ENCODE assay signal across 13 cellular contexts in genomic region chr2:197296861-197297260, GRCh38. TPM values are rescaled to one million over a fixed set of nuclear protein-coding genes. Genes with fewer than 3 reads are reported as not detected.
DNase-seq lines count a peak whose midpoint lies in the region; ATAC-seq and TF ChIP-seq lines count a peak whose summit lies in the region.
"Had no signal": no experiment of that assay in that cellular context is flagged by ENCODE, and none has a peak within 500 bp of the region (broad histone marks: within the 10 kb centered on the region; RNA-seq: fewer than 3 reads in every experiment).

No MANE protein-coding gene starts in this region.

- H3K27me3 ChIP-seq in OCI-LY1 (ENCODE audit: insufficient read depth, low read length), result no peaks in the 10 kb centered on the region
- H3K27me3 ChIP-seq in suprapubic skin, result no peaks in the 10 kb centered on the region
- H3K27me3 ChIP-seq in right cardiac atrium (ENCODE audit: control insufficient read depth, insufficient read depth), result no peaks in the 10 kb centered on the region
- H3K27me3 ChIP-seq: right lobe of liver, tibial artery had no signal

- H3K4me1 Mint-ChIP-seq in activated CD8-positive, alpha-beta memory T cell treated with anti-CD3 and anti-CD28 coated beads, Interleukin-2, amount 10 ng/mL, durations not matched to agents 7 days and 5 days, result peaks cover 97% of the 10 kb centered on the region
- H3K4me1 Mint-ChIP-seq in activated naive CD8-positive, alpha-beta T cell treated with anti-CD3 and anti-CD28 coated beads, Interleukin-2, amount 50 U/mL, for 24 hours, result peaks cover 100% of the 10 kb centered on the region
- H3K4me1 Mint-ChIP-seq in stimulated activated naive CD8-positive, alpha-beta T cell treated with anti-CD3 and anti-CD28 coated beads, Interleukin-15, amount 100 ng/mL, for 72 hours, result peaks cover 93% of the 10 kb centered on the region

- no peak overlapping the region for H2AFZ ChIP-seq in OCI-LY1 (ENCODE audit: low read length)

- H3K4me2 ChIP-seq in OCI-LY1 (ENCODE audit: low read length), result peak overlapping the region; percentile 49

- H3K36me3 ChIP-seq in OCI-LY1 (ENCODE audit: insufficient read depth, low read length), result peaks cover 59% of the 10 kb centered on the region
- no peaks in the 10 kb centered on the region for H3K36me3 ChIP-seq in suprapubic skin
- H3K36me3 ChIP-seq: right lobe of liver, tibial artery had no signal

- ATAC-seq in activated CD8-positive, alpha-beta memory T cell treated with anti-CD3 and anti-CD28 coated beads, Interleukin-2, amount 10 ng/mL, durations not matched to agents 7 days and 5 days, result no peak
- no peak for ATAC-seq in activated naive CD8-positive, alpha-beta T cell treated with anti-CD3 and anti-CD28 coated beads, Interleukin-2, amount 50 U/mL, for 24 hours
- ATAC-seq in stimulated activated naive CD8-positive, alpha-beta T cell treated with anti-CD3 and anti-CD28 coated beads, Interleukin-15, amount 100 ng/mL, for 72 hours, result no peak
- ATAC-seq in right cardiac atrium, result no peak
- ATAC-seq: right lobe of liver had no signal

- no peaks in the 10 kb centered on the region for H4K20me1 ChIP-seq in OCI-LY1 (ENCODE audit: insufficient read depth, low read length)

- H3F3A ChIP-seq in OCI-LY1 (ENCODE audit: insufficient read depth, low read length), result no peaks in the 10 kb centered on the region

- peak overlapping the region; percentile 81 for H3K27ac ChIP-seq in OCI-LY1 (ENCODE audit: low read depth, low read length, poor library complexity, severe bottlenecking)
- no peak overlapping the region for H3K27ac ChIP-seq in suprapubic skin
- H3K27ac ChIP-seq in right cardiac atrium (ENCODE audit: low read length), result no peak overlapping the region
- H3K27ac ChIP-seq: tibial artery had no signal

- H3K9me3 Mint-ChIP-seq in activated CD8-positive, alpha-beta memory T cell treated with anti-CD3 and anti-CD28 coated beads, Interleukin-2, amount 10 ng/mL, durations not matched to agents 7 days and 5 days (ENCODE audit: low read depth), result no peaks in the 10 kb centered on the region
- H3K9me3 Mint-ChIP-seq in activated naive CD8-positive, alpha-beta T cell treated with anti-CD3 and anti-CD28 coated beads, Interleukin-2, amount 50 U/mL, for 24 hours, result peaks cover under 1% of the 10 kb centered on the region
- peaks cover 0 to 2% of the 10 kb centered on the region in 2 donors for H3K9me3 Mint-ChIP-seq in stimulated activated naive CD8-positive, alpha-beta T cell treated with anti-CD3 and anti-CD28 coated beads, Interleukin-15, amount 100 ng/mL, for 72 hours

- H3K4me3 Mint-ChIP-seq in activated CD8-positive, alpha-beta memory T cell treated with anti-CD3 and anti-CD28 coated beads, Interleukin-2, amount 10 ng/mL, durations not matched to agents 7 days and 5 days, result peak overlapping the region; percentile 59
- H3K4me3 Mint-ChIP-seq in activated naive CD8-positive, alpha-beta T cell treated with anti-CD3 and anti-CD28 coated beads, Interleukin-2, amount 50 U/mL, for 24 hours, result peak overlapping the region; percentile 84
- peak overlapping the region; percentile 38 to 80 for H3K4me3 Mint-ChIP-seq in stimulated activated naive CD8-positive, alpha-beta T cell treated with anti-CD3 and anti-CD28 coated beads, Interleukin-15, amount 100 ng/mL, for 72 hours

- TF ChIP-seq EP300 in suprapubic skin (IDR thresholded peaks at IDR 0.05), result no peak

- TF ChIP-seq CTCF in OCI-LY1 (IDR thresholded peaks at IDR 0.05; ENCODE audit: low read length), result no peak
- TF ChIP-seq CTCF in suprapubic skin (IDR thresholded peaks at IDR 0.05), result no peak

- H3K9me3 ChIP-seq in OCI-LY1 (ENCODE audit: low read length) (peaks cover 3% of the 10 kb centered on the region; the same call in 1 of the 2 replicates), suprapubic skin (no peaks in the 10 kb centered on the region), right cardiac atrium (ENCODE audit: control insufficient read depth, low read length) (no peaks in the 10 kb centered on the region)
- H3K9me3 ChIP-seq: right lobe of liver, tibial artery had no signal

- peaks cover 81% of the 10 kb centered on the region for H3K79me2 ChIP-seq in OCI-LY1 (ENCODE audit: insufficient read depth, low read length)

- TF ChIP-seq POLR2A in suprapubic skin (IDR thresholded peaks at IDR 0.05), result no peak

- peak overlapping the region; percentile 14; the same call in 1 of the 2 replicates for H3K9ac ChIP-seq in OCI-LY1 (ENCODE audit: low read length)

- no peak for DNase-seq in activated CD8-positive, alpha-beta memory T cell treated with anti-CD3 and anti-CD28 coated beads, Interleukin-2, amount 10 ng/mL, durations not matched to agents 7 days and 5 days
- no peak for DNase-seq in activated CD8-positive, alpha-beta memory T cell treated with anti-CD3 and anti-CD28 coated beads, Interleukin-2, amount 50 U/mL, for 48 hours
- no peak for DNase-seq in activated naive CD8-positive, alpha-beta T cell treated with anti-CD3 and anti-CD28 coated beads, Interleukin-2, amount 50 U/mL, for 24 hours
- no peak for DNase-seq in stimulated activated naive CD8-positive, alpha-beta T cell treated with anti-CD3 and anti-CD28 coated beads, Interleukin-15, amount 100 ng/mL, for 72 hours
- no peak for DNase-seq in suprapubic skin (ENCODE audit: low spot score in 2 of 2)
- no peak for DNase-seq in NCI-H2171 treated with DMSO at 0.1 percent for 48 hours (lab: John Stamatoyannopoulos, UW)
- no peak for DNase-seq in right cardiac atrium
- DNase-seq: ACHN; activated CD4-positive, CD25-positive, alpha-beta regulatory T cell; NCI-H226; right lobe of liver; tibial artery had no signal

- H3K36me3 Mint-ChIP-seq in activated CD8-positive, alpha-beta memory T cell treated with anti-CD3 and anti-CD28 coated beads, Interleukin-2, amount 10 ng/mL, durations not matched to agents 7 days and 5 days, result peaks cover 71% of the 10 kb centered on the region
- peaks cover 46% of the 10 kb centered on the region for H3K36me3 Mint-ChIP-seq in activated naive CD8-positive, alpha-beta T cell treated with anti-CD3 and anti-CD28 coated beads, Interleukin-2, amount 50 U/mL, for 24 hours (ENCODE audit: low read depth)

- H3K4me1 ChIP-seq in OCI-LY1 (ENCODE audit: insufficient read depth, low read length, severe bottlenecking), result peaks cover 67% of the 10 kb centered on the region
- peaks cover 11% of the 10 kb centered on the region for H3K4me1 ChIP-seq in suprapubic skin
- H3K4me1 ChIP-seq in right cardiac atrium (ENCODE audit: control insufficient read depth, insufficient read depth, low read length), result peaks cover 4% of the 10 kb centered on the region

- peak overlapping the region; percentile 90 for H3K27ac Mint-ChIP-seq in activated CD8-positive, alpha-beta memory T cell treated with anti-CD3 and anti-CD28 coated beads, Interleukin-2, amount 10 ng/mL, durations not matched to agents 7 days and 5 days
- H3K27ac Mint-ChIP-seq in activated naive CD8-positive, alpha-beta T cell treated with anti-CD3 and anti-CD28 coated beads, Interleukin-2, amount 50 U/mL, for 24 hours, result peak overlapping the region; percentile 97
- H3K27ac Mint-ChIP-seq in stimulated activated naive CD8-positive, alpha-beta T cell treated with anti-CD3 and anti-CD28 coated beads, Interleukin-15, amount 100 ng/mL, for 72 hours, result peak overlapping the region; percentile 69 to 73

- CTCF ChIA-PET in activated CD8-positive, alpha-beta memory T cell treated with anti-CD3 and anti-CD28 coated beads, Interleukin-2, amount 10 ng/mL, durations not matched to agents 7 days and 5 days (lab: Charles Lee), result interaction anchor here (1.2 to 8.2 kb wide), 3 partner anchors 13 to 59 kb away, joined by 3 to 68 read pairs (median 3); partner anchors contain the start of gene ANKRD44

- H3K9me2 ChIP-seq in OCI-LY1 (ENCODE audit: low read depth, low read length), result no peaks in the 10 kb centered on the region

- H3K4me3 ChIP-seq in OCI-LY1 (ENCODE audit: low read depth, low read length, poor library complexity, severe bottlenecking), result peak overlapping the region; percentile 13
- no peak overlapping the region for H3K4me3 ChIP-seq in suprapubic skin
- no peak overlapping the region for H3K4me3 ChIP-seq in right cardiac atrium (ENCODE audit: low read length)
- H3K4me3 ChIP-seq: right lobe of liver, tibial artery had no signal

- H3K27me3 Mint-ChIP-seq in activated CD8-positive, alpha-beta memory T cell treated with anti-CD3 and anti-CD28 coated beads, Interleukin-2, amount 10 ng/mL, durations not matched to agents 7 days and 5 days, result no peaks in the 10 kb centered on the region
- H3K27me3 Mint-ChIP-seq in activated naive CD8-positive, alpha-beta T cell treated with anti-CD3 and anti-CD28 coated beads, Interleukin-2, amount 50 U/mL, for 24 hours, result no peaks in the 10 kb centered on the region
- no peaks in the 10 kb centered on the region for H3K27me3 Mint-ChIP-seq in stimulated activated naive CD8-positive, alpha-beta T cell treated with anti-CD3 and anti-CD28 coated beads, Interleukin-15, amount 100 ng/mL, for 72 hours

- intact Hi-C loops in right cardiac atrium (cut with DNase I), result no loop called here

- 65% methylated on average over 2 of the region's 2 CpGs for WGBS in suprapubic skin
- WGBS in right cardiac atrium, result 74% methylated on average over 2 of the region's 2 CpGs

RNA-seq across cellular contexts. Expression of gene ANKRD44, which starts 13.7 kb away (rescaled TPM):
- 100 to 1,000 TPM; 210 to 249 TPM for total RNA-seq in activated CD8-positive, alpha-beta memory T cell treated with anti-CD3 and anti-CD28 coated beads, Interleukin-2, amount 10 ng/mL, durations not matched to agents 7 days and 5 days
- 10 to 100 TPM in 3 of 4 donors, 1 to 10 TPM in 1; 6.3 to 34.4 (median 17.8) TPM for total RNA-seq in suprapubic skin
- 10 to 100 TPM; 13.9 to 18.8 (median 14.5) TPM for total RNA-seq in right cardiac atrium
- 4.8 TPM for polyA plus RNA-seq in right cardiac atrium

Comparison
In these comparisons a context has a peak if more than half of its experiments do, and no peak if none do; other contexts are left out.
1. RNA of gene ANKRD44, which starts 13.7 kb away (total RNA-seq): 210 to 249 TPM in activated CD8-positive, alpha-beta memory T cell treated with anti-CD3 and anti-CD28 coated beads, Interleukin-2, amount 10 ng/mL, durations not matched to agents 7 days and 5 days; 6.3 to 34.4 TPM in suprapubic skin and 13.9 to 18.8 TPM in right cardiac atrium; every median in the first group is over 4 times any median in the second.
2. Peak in every context shown above with its lines, with median percentiles within 50 percentile points of each other: H3K27ac Mint-ChIP-seq and H3K4me3 Mint-ChIP-seq.